Comparison of ENCODE assay signal across 8 cellular contexts in genomic region chr9:122350577-122351355, GRCh38. TPM values are rescaled to one million over a fixed set of nuclear protein-coding genes. Genes with fewer than 3 reads are reported as not detected.
A peak's percentile ranks its signal among the peaks of the same experiment; 100 is the strongest.
DNase-seq lines count a peak whose midpoint lies in the region; ATAC-seq and TF ChIP-seq lines count a peak whose summit lies in the region.

No MANE protein-coding gene starts in this region.

- no peak overlapping the region for H3K27ac ChIP-seq in left ventricle myocardium inferior (replicated peaks)

- DNase-seq in GDM1 (lab: John Stamatoyannopoulos, UW): peak; percentile 65
- peak; percentile 65 for DNase-seq in HCEC 1CT
- peak; percentile 82 for DNase-seq in NAMALWA (ENCODE audit: low spot score)
- peak; percentile 55 to 72 (median 69) for DNase-seq in T-helper 17 cell
- DNase-seq in adipocyte (ENCODE audit: low read depth): peak; percentile 88
- DNase-seq in left ventricle myocardium inferior: peak; percentile 77
- peak; percentile 90 for DNase-seq in sciatic nerve (ENCODE audit: low spot score)

- no peak overlapping the region for H3K4me3 Mint-ChIP-seq in T-helper 17 cell

- H3K36me3 Mint-ChIP-seq in T-helper 17 cell (ENCODE audit: low read depth): peaks cover 2% of the 10 kb centered on the region

- no peaks in the 10 kb centered on the region for H3K36me3 ChIP-seq in adipocyte (ENCODE audit: control insufficient read depth, insufficient read depth, low read length, severe bottlenecking)
- H3K36me3 ChIP-seq in left ventricle myocardium inferior: no peaks in the 10 kb centered on the region

- H3K9me3 ChIP-seq in T-helper 17 cell (ENCODE audit: control insufficient read depth, low read length, poor library complexity, severe bottlenecking) (no peaks in the 10 kb centered on the region), adipocyte (ENCODE audit: control insufficient read depth, low read length) (no peaks in the 10 kb centered on the region), left ventricle myocardium inferior (replicated peaks) (no peaks in the 10 kb centered on the region)

- H3K27me3 Mint-ChIP-seq in T-helper 17 cell: peaks cover 49% of the 10 kb centered on the region

- H3K4me3 ChIP-seq in adipocyte (ENCODE audit: low read length): no peak overlapping the region
- H3K4me3 ChIP-seq in left ventricle myocardium inferior: no peak overlapping the region

- no peak overlapping the region for H3K27ac Mint-ChIP-seq in T-helper 17 cell

- H3K27me3 ChIP-seq in adipocyte (replicated peaks; ENCODE audit: control insufficient read depth, insufficient read depth, low read length) (peaks cover 9% of the 10 kb centered on the region), left ventricle myocardium inferior (ENCODE audit: low read depth) (no peaks in the 10 kb centered on the region)

- H3K4me1 ChIP-seq in adipocyte (ENCODE audit: control insufficient read depth, insufficient read depth, low read length) (peaks cover 5% of the 10 kb centered on the region), left ventricle myocardium inferior (peaks cover 27% of the 10 kb centered on the region)

- H3K4me1 Mint-ChIP-seq in T-helper 17 cell: peaks cover 12% of the 10 kb centered on the region

- no peak overlapping the region for H3K9ac ChIP-seq in adipocyte (ENCODE audit: low read length)

- TF ChIP-seq CTCF in left ventricle myocardium inferior (IDR thresholded peaks at IDR 0.05; ENCODE audit: borderline replicate concordance): peak; percentile 95

- ATAC-seq in T-helper 17 cell (peak; percentile 88), sciatic nerve (peak; percentile 92), GM18870 (IDR thresholded peaks at IDR 0.05; ENCODE audit: unreplicated experiment) (no peak)

- intact Hi-C loops in left ventricle myocardium inferior (cut with micrococcal nuclease) (loop anchor here (1.0 to 10.0 kb wide), 3 partner anchors 104 to 256 kb away; partner anchors contain the start of gene TTLL11), sciatic nerve (cut with DNase I) (no loop called here)

RNA-seq across cellular contexts. Expression of gene PTGS1, which starts 20.1 kb away (rescaled TPM):
- total RNA-seq in T-helper 17 cell (100 to 1,000 TPM in 1 of 2 donors, 1 to 10 TPM in 1; 3.0 to 123 TPM), left ventricle myocardium inferior (6.7 TPM), sciatic nerve (6.0 TPM)
